ENCODE assay signal across 1 cellular context in genomic region chr3:143207338-143207961, GRCh38.
TF ChIP-seq lines count a peak whose summit lies in the region.

No MANE protein-coding gene starts in this region.

TF ChIP-seq in GM12878, 131 proteins besides CTCF, POLR2A, EP300 and RAD21 (continued from another document and continues in another):
- no peak for TF ChIP-seq E4F1 (IDR thresholded peaks at IDR 0.05; ENCODE audit: borderline replicate concordance, partially characterized antibody)
- no peak for TF ChIP-seq RB1 (IDR thresholded peaks at IDR 0.05; ENCODE audit: borderline replicate concordance)
- TF ChIP-seq ESRRA (IDR thresholded peaks at IDR 0.05; ENCODE audit: low read length) = no peak
- peak; percentile 75 for TF ChIP-seq YY1 (IDR thresholded peaks at IDR 0.05; ENCODE audit: low read depth, low read length)
- TF ChIP-seq NFIC (IDR thresholded peaks at IDR 0.05; ENCODE audit: low read depth, low read length) = peak; percentile 92
- no peak for TF ChIP-seq PBX3 (IDR thresholded peaks at IDR 0.05; ENCODE audit: insufficient replicate concordance, low read depth, low read length)
- no peak for TF ChIP-seq USF1 (IDR thresholded peaks at IDR 0.05; ENCODE audit: borderline replicate concordance, extremely low read length, insufficient read depth, low read depth, low read length)
- 0 out of 2 replicates have a peak, but pooled peaks have one; percentile 51 for TF ChIP-seq NFXL1 (IDR thresholded peaks at IDR 0.05; ENCODE audit: borderline replicate concordance)
- TF ChIP-seq SIX5 (IDR thresholded peaks at IDR 0.05; ENCODE audit: low read depth, low read length, severe bottlenecking) = no peak
- no peak for TF ChIP-seq BCLAF1 (IDR thresholded peaks at IDR 0.05)
- TF ChIP-seq YBX1 (IDR thresholded peaks at IDR 0.05) = no peak
- no peak for TF ChIP-seq PAX8 (IDR thresholded peaks at IDR 0.05)
- TF ChIP-seq SREBF2 (IDR thresholded peaks at IDR 0.05; ENCODE audit: low read length) = no peak
- TF ChIP-seq CHD2 (IDR thresholded peaks at IDR 0.05; ENCODE audit: borderline replicate concordance, low read depth, low read length) = no peak
- TF ChIP-seq BACH1 (IDR thresholded peaks at IDR 0.05; ENCODE audit: borderline replicate concordance) = peak; percentile 98
- no peak for TF ChIP-seq SREBF1 (IDR thresholded peaks at IDR 0.05; ENCODE audit: low read length)
- no peak for TF ChIP-seq ELK1 (IDR thresholded peaks at IDR 0.05; ENCODE audit: low read depth, low read length)
- TF ChIP-seq SRF (IDR thresholded peaks at IDR 0.05; ENCODE audit: low read depth in 2 of 2, low read length in 2 of 2) = 0 out of 4 replicates have a peak, but pooled peaks of 1 of the 2 experiments have one; percentile 19
- no peak for TF ChIP-seq HDGF (IDR thresholded peaks at IDR 0.05)
- TF ChIP-seq POLR2AphosphoS2 (IDR thresholded peaks at IDR 0.05; ENCODE audit: low read depth, low read length) = no peak
- TF ChIP-seq BMI1 (IDR thresholded peaks at IDR 0.05; ENCODE audit: borderline replicate concordance) = no peak
- TF ChIP-seq MTA3 (IDR thresholded peaks at IDR 0.05; ENCODE audit: borderline replicate concordance, low read length) = peak; percentile 77; the same call in 1 of the 2 replicates
- TF ChIP-seq TAF1 (IDR thresholded peaks at IDR 0.05; ENCODE audit: borderline replicate concordance, low read depth, low read length) = no peak
- TF ChIP-seq ZNF384 (IDR thresholded peaks at IDR 0.05; ENCODE audit: borderline replicate concordance, low read depth, low read length) = peak; percentile 69; the same call in 1 of the 2 replicates
- TF ChIP-seq SMARCA5 (IDR thresholded peaks at IDR 0.05) = peak; percentile 85
- TF ChIP-seq ZBTB33 (IDR thresholded peaks at IDR 0.05) = no peak
- no peak for TF ChIP-seq MXI1 (IDR thresholded peaks at IDR 0.05; ENCODE audit: low read depth, low read length)
- TF ChIP-seq RELB (IDR thresholded peaks at IDR 0.05; ENCODE audit: low read depth) = peak; percentile 62; the same call in 1 of the 2 replicates
- TF ChIP-seq ZBTB40 (IDR thresholded peaks at IDR 0.05; ENCODE audit: borderline replicate concordance) = no peak
- no peak for TF ChIP-seq SMAD1 (IDR thresholded peaks at IDR 0.05; ENCODE audit: low read depth, partially characterized antibody)
- TF ChIP-seq ZSCAN29 (IDR thresholded peaks at IDR 0.05) = no peak
- TF ChIP-seq SKIL (IDR thresholded peaks at IDR 0.05; ENCODE audit: low read depth, poor library complexity, severe bottlenecking) = peak; percentile 36
- TF ChIP-seq ZNF274 (IDR thresholded peaks at IDR 0.05; ENCODE audit: insufficient read depth, insufficient read length) = no peak
- no peak for TF ChIP-seq BRCA1 (IDR thresholded peaks at IDR 0.05; ENCODE audit: low read depth, low read length)
